In the genomic region with DNA sequence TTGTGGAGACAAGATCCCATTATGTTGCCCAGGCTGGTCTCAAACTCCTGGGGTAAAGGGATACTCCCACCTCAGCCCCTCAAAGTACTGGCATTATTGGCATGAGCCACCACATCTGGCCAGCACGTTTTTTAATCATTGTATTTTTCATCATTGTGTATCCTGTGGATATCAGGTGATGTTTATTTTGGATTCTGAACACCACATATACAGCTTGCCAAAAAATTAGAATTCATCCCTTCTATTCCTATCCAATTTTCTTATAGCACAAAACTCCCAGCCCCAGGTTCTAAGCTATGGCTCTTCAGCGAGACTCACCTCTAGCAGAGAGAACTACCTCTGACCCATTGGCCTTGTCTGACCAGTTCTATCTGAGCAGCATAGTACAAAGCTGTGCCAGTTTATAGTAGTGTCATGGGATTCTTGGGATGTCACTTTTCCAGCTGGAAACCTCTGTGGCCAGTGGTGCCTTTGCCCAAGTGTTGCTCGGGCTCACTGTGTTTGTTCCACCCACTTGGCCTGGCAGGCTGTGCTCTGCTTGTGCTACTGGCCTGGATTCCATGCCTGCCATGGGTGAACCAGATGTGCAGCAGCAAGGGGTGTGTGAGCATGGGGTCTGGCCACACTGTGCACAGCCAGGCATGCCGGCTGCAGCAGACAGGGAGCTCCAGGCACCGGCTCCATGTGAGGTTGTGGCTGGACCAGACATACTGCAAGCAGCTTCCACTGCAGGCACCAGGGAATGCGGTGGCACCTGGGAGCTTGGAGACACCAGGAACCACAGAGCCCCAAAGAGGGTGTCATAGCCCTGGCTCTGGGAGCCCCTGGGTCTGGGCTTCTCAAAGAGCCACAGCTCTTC, we compare ENCODE assay signal across 9 cellular contexts. TPM values are rescaled to one million over a fixed set of nuclear protein-coding genes. Genes with fewer than 3 reads are reported as not detected.
"Had no signal": no experiment of that assay in that cellular context is flagged by ENCODE, and none has a peak within 500 bp of the region (broad histone marks: within the 10 kb centered on the region; RNA-seq: fewer than 3 reads in every experiment).

No MANE protein-coding gene starts in this region.

- H3K9me3 ChIP-seq: ascending aorta, sigmoid colon had no signal

- H3K4me3 ChIP-seq: ascending aorta, sigmoid colon had no signal

- H3K27me3 ChIP-seq: ascending aorta, sigmoid colon had no signal

- H3K4me1 ChIP-seq: ascending aorta, sigmoid colon had no signal

- DNase-seq: activated T-cell treated with anti-CD3 and anti-CD28 coated beads, Interleukin-2, amount 50 U/mL, for 4 hours; hippocampal formation; natural killer cell; nucleus accumbens; sigmoid colon; stimulated activated CD4-positive, alpha-beta T cell treated with anti-CD3 and anti-CD28 coated beads, Interleukin-2, amount 100 ng/mL, for 24 hours; stimulated activated naive CD4-positive, alpha-beta T cell; T-helper 17 cell had no signal

- H3K27ac ChIP-seq: ascending aorta, sigmoid colon had no signal

- H3K36me3 ChIP-seq: ascending aorta, sigmoid colon had no signal

RNA-seq across cellular contexts. Expression of gene APOF, which starts 49.4 kb away (rescaled TPM):
- polyA plus RNA-seq: sigmoid colon had no signal
